In the genomic region with DNA sequence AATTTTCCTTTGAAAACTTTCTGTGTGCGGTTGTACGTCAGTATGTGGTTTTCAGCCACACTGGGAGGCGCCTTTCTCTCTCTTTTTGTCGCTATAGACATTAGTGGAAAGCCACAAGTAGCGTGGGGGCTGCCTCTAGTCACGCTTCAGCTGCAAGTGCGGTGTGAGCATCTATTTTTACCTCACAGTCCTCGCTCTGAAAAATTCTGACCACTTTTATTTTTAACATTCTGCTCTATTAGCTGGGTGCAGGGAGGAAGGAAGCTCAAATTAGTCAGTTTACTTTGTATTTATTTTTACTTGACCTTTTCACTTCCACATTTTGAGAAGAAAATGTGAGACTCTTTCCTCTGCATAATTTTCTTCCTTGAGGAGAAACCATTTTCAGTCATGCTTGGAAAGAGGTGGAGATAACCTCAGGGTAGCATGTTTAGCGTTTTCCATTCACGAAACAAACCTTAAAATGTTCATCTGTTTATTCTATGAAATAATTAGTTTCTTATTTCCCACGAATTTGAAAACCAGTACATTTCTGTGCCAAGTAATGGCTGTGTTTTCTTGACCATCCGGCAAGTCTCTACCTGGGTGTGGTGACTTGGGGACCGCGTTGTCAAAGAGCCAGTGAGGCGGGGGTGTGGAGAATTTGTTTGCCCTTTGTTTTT, we compare ENCODE assay signal across 8 cellular contexts. TPM values are rescaled to one million over a fixed set of nuclear protein-coding genes. Genes with fewer than 3 reads are reported as not detected.
DNase-seq lines count a peak whose midpoint lies in the region; ATAC-seq and TF ChIP-seq lines count a peak whose summit lies in the region.

No MANE protein-coding gene starts in this region.

- DNase-seq in NCI-H187 treated with DMSO at 0.1 percent for 48 hours (lab: John Stamatoyannopoulos, UW) (peak; percentile 47), gastrocnemius medialis (no peak), NCI-H2171 treated with DMSO at 0.1 percent for 48 hours (lab: John Stamatoyannopoulos, UW) (no peak), NCI-H446 (lab: John Stamatoyannopoulos, UW) (no peak), SW 1271 (lab: John Stamatoyannopoulos, UW) (no peak)
- no peak for DNase-seq in activated naive CD8-positive, alpha-beta T cell treated with anti-CD3 and anti-CD28 coated beads, Interleukin-2, amount 10 ng/mL, durations not matched to agents 7 days and 5 days

- ATAC-seq in GM18511 (IDR thresholded peaks at IDR 0.05; ENCODE audit: unreplicated experiment) (peak; percentile 86), HG02588 (IDR thresholded peaks at IDR 0.05; ENCODE audit: unreplicated experiment) (peak; percentile 75), gastrocnemius medialis (no peak)
- ATAC-seq in activated naive CD8-positive, alpha-beta T cell treated with anti-CD3 and anti-CD28 coated beads, Interleukin-2, amount 10 ng/mL, durations not matched to agents 7 days and 5 days (ENCODE audit: low read depth): peak; percentile 55

- no peak for TF ChIP-seq CTCF in gastrocnemius medialis (IDR thresholded peaks at IDR 0.05 in 4 of 5, conservative IDR thresholded peaks at IDR 0.05 in 1 of 5)

- H3K36me3 ChIP-seq in gastrocnemius medialis: no peaks in the 10 kb centered on the region

- POLR2A ChIA-PET in activated naive CD8-positive, alpha-beta T cell treated with anti-CD3 and anti-CD28 coated beads, Interleukin-2, amount 10 ng/mL, durations not matched to agents 7 days and 5 days (lab: Charles Lee): interaction anchor here (0.9 kb wide), 1 partner anchor 31 kb away, joined by 3 read pairs; no protein-coding TSS in a partner anchor

- H3K27me3 ChIP-seq in gastrocnemius medialis: no peaks in the 10 kb centered on the region

- peak overlapping the region; percentile 80 for H3K4me3 Mint-ChIP-seq in activated naive CD8-positive, alpha-beta T cell treated with anti-CD3 and anti-CD28 coated beads, Interleukin-2, amount 10 ng/mL, durations not matched to agents 7 days and 5 days

- no peak for TF ChIP-seq POLR2A in gastrocnemius medialis (IDR thresholded peaks at IDR 0.05)

- H3K4me1 ChIP-seq in gastrocnemius medialis: peaks cover 50 to 54% of the 10 kb centered on the region in 2 donors

- in situ Hi-C loops in gastrocnemius medialis (cut with MboI; ENCODE audit: low sequenced_read_pairs in 4 of 4): no loop called here

- peak overlapping the region; percentile 36 to 61 (median 54) for H3K27ac ChIP-seq in gastrocnemius medialis

- H3K4me1 Mint-ChIP-seq in activated naive CD8-positive, alpha-beta T cell treated with anti-CD3 and anti-CD28 coated beads, Interleukin-2, amount 10 ng/mL, durations not matched to agents 7 days and 5 days: peaks cover 51% of the 10 kb centered on the region

- peaks cover 6% of the 10 kb centered on the region for H3K36me3 Mint-ChIP-seq in activated naive CD8-positive, alpha-beta T cell treated with anti-CD3 and anti-CD28 coated beads, Interleukin-2, amount 10 ng/mL, durations not matched to agents 7 days and 5 days

- H3K27ac Mint-ChIP-seq in activated naive CD8-positive, alpha-beta T cell treated with anti-CD3 and anti-CD28 coated beads, Interleukin-2, amount 10 ng/mL, durations not matched to agents 7 days and 5 days: peak overlapping the region; percentile 77

- intact Hi-C loops in gastrocnemius medialis (cut with DNase I; ENCODE audit: low total_unique reads): no loop called here

- no peaks in the 10 kb centered on the region for H3K27me3 Mint-ChIP-seq in activated naive CD8-positive, alpha-beta T cell treated with anti-CD3 and anti-CD28 coated beads, Interleukin-2, amount 10 ng/mL, durations not matched to agents 7 days and 5 days

- peak overlapping the region in 2 of 4 donors; percentile 12 to 21 for H3K4me3 ChIP-seq in gastrocnemius medialis

- no peaks in the 10 kb centered on the region for H3K9me3 ChIP-seq in gastrocnemius medialis

- peaks cover 2% of the 10 kb centered on the region for H3K9me3 Mint-ChIP-seq in activated naive CD8-positive, alpha-beta T cell treated with anti-CD3 and anti-CD28 coated beads, Interleukin-2, amount 10 ng/mL, durations not matched to agents 7 days and 5 days

RNA-seq across cellular contexts. Expression of a gene that starts 35.6 kb away (rescaled TPM):
- 10 to 100 TPM; 48.3 to 48.4 TPM for total RNA-seq in activated naive CD8-positive, alpha-beta T cell treated with anti-CD3 and anti-CD28 coated beads, Interleukin-2, amount 10 ng/mL, durations not matched to agents 7 days and 5 days
- total RNA-seq in gastrocnemius medialis: 10 to 100 TPM in 1 of 4 donors, 1 to 10 TPM in 3; 5.9 to 11.5 (median 6.9) TPM

Comparison
In these comparisons a context has a peak if more than half of its experiments do, and no peak if none do; other contexts are left out.
1. ATAC-seq: peak in GM18511 (single experiment), HG02588 (single experiment) and activated naive CD8-positive, alpha-beta T cell treated with anti-CD3 and anti-CD28 coated beads, Interleukin-2, amount 10 ng/mL, durations not matched to agents 7 days and 5 days (single experiment); none in gastrocnemius medialis (0 of 2).